ENCODE assay signal across 10 cellular contexts in genomic region chr11:32890843-32891656, GRCh38. TPM values are rescaled to one million over a fixed set of nuclear protein-coding genes. Genes with fewer than 3 reads are reported as not detected.
DNase-seq lines count a peak whose midpoint lies in the region; ATAC-seq and TF ChIP-seq lines count a peak whose summit lies in the region.
"Had no signal": no experiment of that assay in that cellular context is flagged by ENCODE, and none has a peak within 500 bp of the region (broad histone marks: within the 10 kb centered on the region; RNA-seq: fewer than 3 reads in every experiment).

No MANE protein-coding gene starts in this region.

- peak overlapping the region; percentile 87 for H3K4me3 ChIP-seq in Loucy (ENCODE audit: low read length, poor library complexity, severe bottlenecking)

- H3F3A ChIP-seq in Loucy (ENCODE audit: low read depth), result 0 out of 2 replicates have a peak, but pooled peaks cover 3% of the 10 kb centered on the region

- H3K4me3 Mint-ChIP-seq in activated naive CD8-positive, alpha-beta T cell treated with anti-CD3 and anti-CD28 coated beads for 36 hours, result peak overlapping the region; percentile 12
- peak overlapping the region; percentile 57 to 93 (median 88) for H3K4me3 Mint-ChIP-seq in naive thymus-derived CD8-positive, alpha-beta T cell

- H3K4me1 Mint-ChIP-seq in activated naive CD8-positive, alpha-beta T cell treated with anti-CD3 and anti-CD28 coated beads for 36 hours, result peaks cover 27% of the 10 kb centered on the region
- peaks cover 9 to 35% (median 24%) of the 10 kb centered on the region in 4 donors for H3K4me1 Mint-ChIP-seq in naive thymus-derived CD8-positive, alpha-beta T cell

- no peak overlapping the region for H2AFZ ChIP-seq in Loucy (ENCODE audit: low read length)

- H3K27ac Mint-ChIP-seq in activated naive CD8-positive, alpha-beta T cell treated with anti-CD3 and anti-CD28 coated beads for 36 hours, result peak overlapping the region; percentile 89
- peak overlapping the region in 4 of 10 donors; percentile 31 to 89 (median 78) for H3K27ac Mint-ChIP-seq in naive thymus-derived CD8-positive, alpha-beta T cell

- no peak for ATAC-seq in naive thymus-derived CD8-positive, alpha-beta T cell

- peak overlapping the region; percentile 96 for H3K4me2 ChIP-seq in Loucy (ENCODE audit: low read depth, low read length, poor library complexity, severe bottlenecking)

- no peaks in the 10 kb centered on the region for H3K27me3 ChIP-seq in Loucy (ENCODE audit: insufficient read depth, low read length, poor library complexity, severe bottlenecking)

- H3K36me3 Mint-ChIP-seq in activated naive CD8-positive, alpha-beta T cell treated with anti-CD3 and anti-CD28 coated beads for 36 hours, result peaks cover 9% of the 10 kb centered on the region
- no peaks in the 10 kb centered on the region for H3K36me3 Mint-ChIP-seq in naive thymus-derived CD8-positive, alpha-beta T cell

- H4K20me1 ChIP-seq in Loucy (ENCODE audit: insufficient read depth, low read length, poor library complexity, severe bottlenecking), result peaks cover 22% of the 10 kb centered on the region

- no peaks in the 10 kb centered on the region for H3K9me2 ChIP-seq in Loucy (replicated peaks; ENCODE audit: low read depth, low read length)

- no peaks in the 10 kb centered on the region for H3K36me3 ChIP-seq in Loucy (ENCODE audit: insufficient read depth, low read length)

- TF ChIP-seq CTCF in Loucy (conservative IDR thresholded peaks at IDR 0.05; ENCODE audit: low read length), result no peak

- no peaks in the 10 kb centered on the region for H3K27me3 Mint-ChIP-seq in activated naive CD8-positive, alpha-beta T cell treated with anti-CD3 and anti-CD28 coated beads for 36 hours
- H3K27me3 Mint-ChIP-seq in naive thymus-derived CD8-positive, alpha-beta T cell, result no peaks in the 10 kb centered on the region

- H3K9me3 ChIP-seq in Loucy (ENCODE audit: insufficient read depth, low read depth, low read length), result no peaks in the 10 kb centered on the region

- in situ Hi-C loops in G401 (cut with HindIII; ENCODE audit: low sequenced_read_pairs), result no loop called here

- H3K79me2 ChIP-seq in Loucy (ENCODE audit: insufficient read depth, low read length), result peaks cover 29% of the 10 kb centered on the region

- H3K4me1 ChIP-seq in Loucy (ENCODE audit: insufficient read depth, low read length, poor library complexity, severe bottlenecking), result peaks cover 34% of the 10 kb centered on the region

- DNase-seq in G401 (ENCODE audit: low spot score) (peak; percentile 37), SW 1271 (lab: John Stamatoyannopoulos, UW) (no peak), AML-193 (lab: John Stamatoyannopoulos, UW) (no peak), kidney glomerular epithelial cell (lab: John Stamatoyannopoulos, UW) (no peak), inferior parietal cortex (ENCODE audit: extremely low spot score) (no peak)
- DNase-seq in activated naive CD8-positive, alpha-beta T cell treated with anti-CD3 and anti-CD28 coated beads for 36 hours, result no peak
- DNase-seq in naive thymus-derived CD8-positive, alpha-beta T cell, result no peak
- DNase-seq: cerebellar nuclear complex, midbrain had no signal

- peak overlapping the region; percentile 94 for H3K9ac ChIP-seq in Loucy (ENCODE audit: low read depth, low read length, poor library complexity, severe bottlenecking)

- POLR2A ChIA-PET in naive thymus-derived CD8-positive, alpha-beta T cell (lab: Charles Lee), result no interaction called here

- no peaks in the 10 kb centered on the region for H3K9me3 Mint-ChIP-seq in activated naive CD8-positive, alpha-beta T cell treated with anti-CD3 and anti-CD28 coated beads for 36 hours
- H3K9me3 Mint-ChIP-seq in naive thymus-derived CD8-positive, alpha-beta T cell, result no peaks in the 10 kb centered on the region

RNA-seq across cellular contexts. Expression of gene QSER1, which starts 1.6 kb away (rescaled TPM):
- 10.6 and 16.6 TPM in 2 replicates for total RNA-seq in G401 (2014; rRNA removed; shearing (Covaris generic))
- 10 to 100 TPM; 11.7 to 14.8 TPM for total RNA-seq in activated naive CD8-positive, alpha-beta T cell treated with anti-CD3 and anti-CD28 coated beads for 36 hours
- 10 to 100 TPM; 10.9 to 11.4 TPM for total RNA-seq in naive thymus-derived CD8-positive, alpha-beta T cell
- polyA plus RNA-seq in naive thymus-derived CD8-positive, alpha-beta T cell, result under 1 TPM; 0.55 to 0.93 (median 0.64) TPM
